In genomic region chr18:31819106-31819924, GRCh38 we compare ENCODE assay signal across 1 cellular context.
A peak's percentile ranks its signal among the peaks of the same experiment; 100 is the strongest.
TF ChIP-seq lines count a peak whose summit lies in the region.

No MANE protein-coding gene starts in this region.

TF ChIP-seq in K562, 482 proteins besides CTCF, POLR2A, EP300 and RAD21 (continued from another document):
- TF ChIP-seq CHAMP1 (IDR thresholded peaks at IDR 0.05) (0 out of 2 replicates have a peak, but pooled peaks have one; percentile 47), ZNF3 (CRISPR knock-in tag; IDR thresholded peaks at IDR 0.05) (no peak), CCNT2 (IDR thresholded peaks at IDR 0.05; ENCODE audit: borderline replicate concordance, extremely low read depth, insufficient read length, low read depth, low read length) (no peak), SLC30A9 (CRISPR knock-in tag; IDR thresholded peaks at IDR 0.05) (no peak), SMC3 (conservative IDR thresholded peaks at IDR 0.05; ENCODE audit: insufficient read depth, low read depth, low read length) (peak; percentile 61), ZFPM2 (CRISPR knock-in tag; IDR thresholded peaks at IDR 0.05) (no peak)
